8 cellular contexts compared by ENCODE assay signal in the genomic region with DNA sequence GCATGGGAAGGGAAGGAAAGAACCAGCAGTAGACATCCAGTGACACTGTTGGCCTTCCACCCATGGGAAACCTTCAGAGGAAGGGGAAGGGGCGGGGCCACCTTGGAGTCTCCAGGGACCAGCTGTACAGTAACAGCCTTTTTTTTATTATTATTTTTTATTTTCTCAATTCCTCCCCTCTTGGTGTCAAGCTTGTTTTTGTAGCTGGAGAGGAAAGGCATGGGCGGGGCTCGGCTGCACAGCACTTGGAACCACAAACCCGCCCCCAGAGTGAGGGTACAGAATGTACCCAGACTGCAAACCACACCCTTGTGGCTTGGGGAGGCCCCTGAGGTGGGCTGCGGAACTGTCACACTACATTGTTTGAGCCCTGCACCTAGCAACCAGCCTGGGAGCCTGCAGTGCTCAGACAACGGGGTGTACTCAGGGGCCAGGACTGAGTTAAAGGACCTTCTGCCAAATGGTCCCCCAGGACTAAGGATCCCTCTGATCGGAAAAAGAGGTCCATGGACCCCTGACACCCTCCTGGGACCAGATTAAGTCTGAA. TPM values are rescaled to one million over a fixed set of nuclear protein-coding genes. Genes with fewer than 3 reads are reported as not detected.
A peak's percentile ranks its signal among the peaks of the same experiment; 100 is the strongest.
DNase-seq lines count a peak whose midpoint lies in the region; ATAC-seq and TF ChIP-seq lines count a peak whose summit lies in the region.

No MANE protein-coding gene starts in this region.

- H3K4me1 ChIP-seq in right lobe of liver: peaks cover 0 to 4% (median 0%) of the 10 kb centered on the region in 4 donors

- no peaks in the 10 kb centered on the region for H3K36me3 ChIP-seq in right lobe of liver

- peak overlapping the region; percentile 93 for H3K4me3 Mint-ChIP-seq in T-helper 2 cell treated with Interferon-gamma antibody and Interleukin-4, amounts not matched to agents 5 μg/mL and 100 μg/mL, for 36 hours

- no peaks in the 10 kb centered on the region for H3K9me3 Mint-ChIP-seq in T-helper 2 cell treated with Interferon-gamma antibody and Interleukin-4, amounts not matched to agents 5 μg/mL and 100 μg/mL, for 36 hours

- ATAC-seq in HG03439 (IDR thresholded peaks at IDR 0.05; ENCODE audit: unreplicated experiment) (peak; percentile 90), right lobe of liver (peak; percentile 40 to 68 (median 56))

- in situ Hi-C loops in G401 (cut with HindIII; ENCODE audit: low sequenced_read_pairs): no loop called here

- H3K27ac Mint-ChIP-seq in T-helper 2 cell treated with Interferon-gamma antibody and Interleukin-4, amounts not matched to agents 5 μg/mL and 100 μg/mL, for 36 hours: peak overlapping the region; percentile 97

- no peak overlapping the region for H3K4me3 ChIP-seq in right lobe of liver

- peak; percentile 5 to 33 for DNase-seq in NCI-H526 (lab: John Stamatoyannopoulos, UW)
- DNase-seq in NCI-H526 treated with DMSO at 0.1 percent for 48 hours (lab: John Stamatoyannopoulos, UW): no peak
- DNase-seq in T-helper 2 cell treated with Interferon-gamma antibody and Interleukin-4, amounts not matched to agents 5 μg/mL and 100 μg/mL, for 36 hours (ENCODE audit: low spot score): peak; percentile 88
- peak; percentile 93 for DNase-seq in amniotic epithelial cell (ENCODE audit: low read depth)
- peak; percentile 56 to 76 (median 68) for DNase-seq in right lobe of liver
- peak; percentile 83 to 95 for DNase-seq in stimulated activated CD8-positive, alpha-beta memory T cell treated with anti-CD3 and anti-CD28 coated beads, Interleukin-15, amount 100 ng/mL, for 48 hours (ENCODE audit: low read depth in 2 of 2)
- DNase-seq in G401 (ENCODE audit: low spot score): no peak

- H3K9me3 ChIP-seq in right lobe of liver: no peaks in the 10 kb centered on the region

- peaks cover 35% of the 10 kb centered on the region for H3K4me1 Mint-ChIP-seq in T-helper 2 cell treated with Interferon-gamma antibody and Interleukin-4, amounts not matched to agents 5 μg/mL and 100 μg/mL, for 36 hours (ENCODE audit: low read depth)

- H3K27ac ChIP-seq in right lobe of liver: peak overlapping the region; percentile 51 to 56 (median 51)

- no peaks in the 10 kb centered on the region for H3K27me3 ChIP-seq in right lobe of liver

- 37% methylated on average over 5 of the region's 7 CpGs for WGBS in right lobe of liver (ENCODE audit: insufficient coverage, low coverage, low lambda C conversion rate, missing lambda C conversion rate)

- H3K27me3 Mint-ChIP-seq in T-helper 2 cell treated with Interferon-gamma antibody and Interleukin-4, amounts not matched to agents 5 μg/mL and 100 μg/mL, for 36 hours (ENCODE audit: low read depth): no peaks in the 10 kb centered on the region

- intact Hi-C loops in right lobe of liver (cut with DNase I): no loop called here

- peaks cover 4% of the 10 kb centered on the region for H3K36me3 Mint-ChIP-seq in T-helper 2 cell treated with Interferon-gamma antibody and Interleukin-4, amounts not matched to agents 5 μg/mL and 100 μg/mL, for 36 hours (ENCODE audit: low read depth)

- TF ChIP-seq POLR2A in right lobe of liver (IDR thresholded peaks at IDR 0.05): no peak

- no peak for TF ChIP-seq CTCF in right lobe of liver (IDR thresholded peaks at IDR 0.05)

RNA-seq across cellular contexts. Expression of a gene that starts 45.7 kb away (rescaled TPM):
- total RNA-seq in right lobe of liver: 10 to 100 TPM; 23.8 to 38.6 (median 26.0) TPM
- 99.8 and 113 TPM in 2 replicates for total RNA-seq in G401 (2014; rRNA removed; shearing (Covaris generic))

Comparison
In these comparisons a context has a peak if more than half of its experiments do, and no peak if none do; other contexts are left out.
1. DNase-seq: peak in NCI-H526 (2 of 2), T-helper 2 cell treated with Interferon-gamma antibody and Interleukin-4, amounts not matched to agents 5 μg/mL and 100 μg/mL, for 36 hours (single experiment), amniotic epithelial cell (single experiment), right lobe of liver (3 of 3) and stimulated activated CD8-positive, alpha-beta memory T cell treated with anti-CD3 and anti-CD28 coated beads, Interleukin-15, amount 100 ng/mL, for 48 hours (2 of 2); none in NCI-H526 treated with DMSO at 0.1 percent for 48 hours (single experiment) and G401 (single experiment).